Comparison of ENCODE assay signal across 10 cellular contexts in the genomic region with DNA sequence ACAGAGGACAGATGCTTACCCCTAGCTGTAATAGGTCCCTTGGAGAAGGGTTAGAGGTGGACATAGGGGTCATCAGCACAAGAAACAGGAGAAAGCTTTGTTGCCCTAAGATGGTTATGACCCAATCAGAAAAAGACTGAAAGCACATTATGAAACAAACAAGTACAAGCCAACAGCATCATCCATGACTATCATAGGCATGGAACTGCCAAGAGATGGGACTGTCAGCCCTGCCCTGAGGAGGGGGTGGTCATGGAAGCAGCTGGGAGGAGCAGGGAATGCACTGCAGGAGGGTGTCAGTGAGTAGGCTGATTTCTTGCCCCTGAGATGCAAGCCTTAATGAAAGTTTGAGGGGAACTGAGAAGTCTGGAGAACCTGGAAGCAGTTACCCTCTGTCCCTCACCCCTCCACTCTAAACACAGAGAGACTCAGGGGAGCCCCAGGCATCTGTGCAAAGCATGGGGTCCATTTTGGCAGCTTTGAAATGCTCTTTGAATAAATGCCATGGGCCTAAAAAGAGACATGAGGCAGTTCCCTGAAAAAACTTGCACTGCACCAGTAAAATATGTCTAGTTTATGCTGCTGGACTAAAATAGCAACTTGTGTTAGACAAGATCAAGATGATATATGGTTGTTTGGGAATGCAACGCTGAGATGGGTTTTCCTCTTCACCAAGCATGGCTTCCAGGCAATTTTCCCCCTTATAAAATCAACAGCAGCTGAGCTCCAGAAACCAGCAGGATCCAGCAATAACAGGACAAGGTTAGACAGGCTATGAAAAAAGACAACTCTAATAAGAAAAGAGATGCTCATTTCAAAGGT.
DNase-seq lines count a peak whose midpoint lies in the region; ATAC-seq, FAIRE-seq and TF ChIP-seq lines count a peak whose summit lies in the region.
"Had no signal": no experiment of that assay in that cellular context is flagged by ENCODE, and none has a peak within 500 bp of the region (broad histone marks: within the 10 kb centered on the region; RNA-seq: fewer than 3 reads in every experiment).

No MANE protein-coding gene starts in this region.

- no peaks in the 10 kb centered on the region for H4K20me1 ChIP-seq in HepG2 (ENCODE audit: insufficient read depth, low read length)

- H3K4me2 ChIP-seq in HepG2 (ENCODE audit: low read depth, low read length), result no peak overlapping the region
- H3K4me2 ChIP-seq: GM23338 had no signal

- TF ChIP-seq POLR2A in HepG2 (IDR thresholded peaks at IDR 0.05; ENCODE audit: insufficient read depth in 1 of 2, low read depth in 2 of 2, low read length in 2 of 2) (no peak), right lobe of liver (IDR thresholded peaks at IDR 0.05) (no peak), gastroesophageal sphincter (IDR thresholded peaks at IDR 0.05) (no peak)

- no peaks in the 10 kb centered on the region for H3K79me2 ChIP-seq in HepG2 (ENCODE audit: insufficient read depth, low read length)

- H3K27ac ChIP-seq in HepG2 (ENCODE audit: extremely low read length, insufficient read depth, low read length), result peak overlapping the region; percentile 45
- H3K27ac ChIP-seq in right lobe of liver, result no peak overlapping the region
- H3K27ac ChIP-seq in gastroesophageal sphincter, result peak overlapping the region; percentile 85 to 94 (median 86)
- no peak overlapping the region for H3K27ac ChIP-seq in pancreas
- no peak overlapping the region for H3K27ac ChIP-seq in RWPE1

- no peak overlapping the region for H3K9ac ChIP-seq in HepG2 (ENCODE audit: insufficient read depth, low read depth, low read length)

- FAIRE-seq in HepG2 (lab: Jason Lieb, UNC) (no peak), pancreas (lab: Jason Lieb, UNC) (peak; percentile 5)

- ATAC-seq in HepG2 (no peak), right lobe of liver (no peak), gastroesophageal sphincter (peak; percentile 65), pancreas (no peak)
- ATAC-seq: GM23338 had no signal

- TF ChIP-seq CTCF in HepG2 (CRISPR knock-in tag; IDR thresholded peaks at IDR 0.05) (no peak), right lobe of liver (IDR thresholded peaks at IDR 0.05) (no peak), gastroesophageal sphincter (IDR thresholded peaks at IDR 0.05) (no peak), pancreas (IDR thresholded peaks at IDR 0.05) (no peak), RWPE1 (conservative IDR thresholded peaks at IDR 0.05; ENCODE audit: low read depth) (no peak)

- DNase-seq in HepG2 (ENCODE audit: low spot score) (no peak), right lobe of liver (no peak), pancreas (no peak), NCI-H345 treated with DMSO at 0.1 percent for 48 hours (lab: John Stamatoyannopoulos, UW; ENCODE audit: unreplicated experiment) (no peak), SIG-M5 (lab: John Stamatoyannopoulos, UW) (no peak), HUDEP-2 (lab: John Stamatoyannopoulos, UW; ENCODE audit: unreplicated experiment in 76 of 76) (no peak), RWPE1 (ENCODE audit: low spot score) (no peak)
- DNase-seq: Karpas-422 had no signal

- H3K36me3 ChIP-seq in HepG2 (replicated peaks in 1 of 2; ENCODE audit: control insufficient read depth in 1 of 2, insufficient read depth in 2 of 2, low read length in 2 of 2) (no peaks in the 10 kb centered on the region; a peak in 1 of 5 replicates), right lobe of liver (no peaks in the 10 kb centered on the region), gastroesophageal sphincter (no peaks in the 10 kb centered on the region), pancreas (no peaks in the 10 kb centered on the region)

- TF ChIP-seq EP300 in HepG2 (IDR thresholded peaks at IDR 0.05; ENCODE audit: low read depth in 2 of 2, low read length in 2 of 2) (no peak), HepG2 (CRISPR knock-in tag; IDR thresholded peaks at IDR 0.05; ENCODE audit: borderline replicate concordance) (no peak), gastroesophageal sphincter (IDR thresholded peaks at IDR 0.05) (no peak)

- in situ Hi-C loops in HepG2 (cut with HindIII; ENCODE audit: extremely low pct_ligation_motif_present, low pct_unique_long_range_greater_than_20kb), result no loop called here

- H3K9me3 ChIP-seq in HepG2 (ENCODE audit: low read length) (no peaks in the 10 kb centered on the region), right lobe of liver (no peaks in the 10 kb centered on the region), gastroesophageal sphincter (no peaks in the 10 kb centered on the region), pancreas (no peaks in the 10 kb centered on the region)

- H2AFZ ChIP-seq in HepG2 (ENCODE audit: low read length), result no peak overlapping the region
- H2AFZ ChIP-seq: GM23338 had no signal

- no peaks in the 10 kb centered on the region for H3K27me3 ChIP-seq in HepG2 (ENCODE audit: control insufficient read depth in 1 of 2, insufficient read depth in 2 of 2, low read length in 2 of 2)
- H3K27me3 ChIP-seq in right lobe of liver, result no peaks in the 10 kb centered on the region
- no peaks in the 10 kb centered on the region for H3K27me3 ChIP-seq in gastroesophageal sphincter
- no peaks in the 10 kb centered on the region for H3K27me3 ChIP-seq in pancreas

- TF ChIP-seq RAD21 in HepG2 (CRISPR knock-in tag; IDR thresholded peaks at IDR 0.05), result no peak

- BruUV-seq in HepG2 (replicated peaks; lab: Mats Ljungman, UMichigan), result no TSS peak

- intact Hi-C loops in HepG2 (cut with micrococcal nuclease; ENCODE audit: unreplicated experiment) (no loop called here), right lobe of liver (cut with DNase I) (no loop called here), pancreas (cut with DNase I) (no loop called here)

- H3K4me1 ChIP-seq in HepG2 (ENCODE audit: insufficient read depth, low read length) (peaks cover 46% of the 10 kb centered on the region), right lobe of liver (peaks cover 0 to 25% (median 8%) of the 10 kb centered on the region in 4 donors), gastroesophageal sphincter (peaks cover 59 to 76% (median 61%) of the 10 kb centered on the region in 3 donors), pancreas (peaks cover 17 to 26% (median 22%) of the 10 kb centered on the region in 3 donors)

- 96% methylated on average over 1 of the region's 1 CpG for WGBS in HepG2 (ENCODE audit: low lambda C conversion rate)
- 40% methylated on average over 1 of the region's 1 CpG for WGBS in right lobe of liver (ENCODE audit: insufficient coverage, low coverage, low lambda C conversion rate, missing lambda C conversion rate)
- WGBS in gastroesophageal sphincter (ENCODE audit: low coverage in 1 of 2), 2 donors, result 0 to 13% methylated on average over 1 of the region's 1 CpG
- 64 to 71% methylated on average over 1 of the region's 1 CpG for WGBS in pancreas, 2 donors

- POLR2A ChIA-PET in HepG2 (lab: Yijun Ruan, JAX), result interaction anchor here (1.6 kb wide), 2 partner anchors 9 to 16 kb away, joined by 3 to 5 read pairs; no protein-coding TSS in a partner anchor
- POLR2A ChIA-PET in RWPE1 (lab: Yijun Ruan, JAX; ENCODE audit: low non-redundant PET), result no interaction called here

- H3K4me3 ChIP-seq in HepG2 (replicated peaks in 1 of 3; ENCODE audit: insufficient read depth in 1 of 3, low read depth in 2 of 3, low read length in 3 of 3) (no peak overlapping the region), right lobe of liver (no peak overlapping the region), gastroesophageal sphincter (no peak overlapping the region), pancreas (no peak overlapping the region)
- H3K4me3 ChIP-seq: GM23338 had no signal

- CTCF ChIA-PET in HepG2 (lab: Yijun Ruan, JAX; ENCODE audit: low intra/inter-chr PET ratio, low total read pairs) (no interaction called here), RWPE1 (lab: Yijun Ruan, JAX) (no interaction called here)

TF ChIP-seq in HepG2, 621 proteins besides CTCF, POLR2A, EP300 and RAD21 (continues in another document):
- TF ChIP-seq, protein P1, sequence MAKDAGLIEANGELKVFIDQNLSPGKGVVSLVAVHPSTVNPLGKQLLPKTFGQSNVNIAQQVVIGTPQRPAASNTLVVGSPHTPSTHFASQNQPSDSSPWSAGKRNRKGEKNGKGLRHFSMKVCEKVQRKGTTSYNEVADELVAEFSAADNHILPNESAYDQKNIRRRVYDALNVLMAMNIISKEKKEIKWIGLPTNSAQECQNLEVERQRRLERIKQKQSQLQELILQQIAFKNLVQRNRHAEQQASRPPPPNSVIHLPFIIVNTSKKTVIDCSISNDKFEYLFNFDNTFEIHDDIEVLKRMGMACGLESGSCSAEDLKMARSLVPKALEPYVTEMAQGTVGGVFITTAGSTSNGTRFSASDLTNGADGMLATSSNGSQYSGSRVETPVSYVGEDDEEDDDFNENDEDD (CRISPR knock-in tag; IDR thresholded peaks at IDR 0.05; ENCODE audit: borderline replicate concordance), result no peak
- TF ChIP-seq ZSCAN25 (CRISPR knock-in tag; IDR thresholded peaks at IDR 0.05) (no peak), ZNF34 (CRISPR knock-in tag; IDR thresholded peaks at IDR 0.05; ENCODE audit: borderline replicate concordance) (no peak), TAF15 (IDR thresholded peaks at IDR 0.05; ENCODE audit: low read depth, low read length, poor library complexity, severe bottlenecking) (no peak)
- TF ChIP-seq, protein P2, sequence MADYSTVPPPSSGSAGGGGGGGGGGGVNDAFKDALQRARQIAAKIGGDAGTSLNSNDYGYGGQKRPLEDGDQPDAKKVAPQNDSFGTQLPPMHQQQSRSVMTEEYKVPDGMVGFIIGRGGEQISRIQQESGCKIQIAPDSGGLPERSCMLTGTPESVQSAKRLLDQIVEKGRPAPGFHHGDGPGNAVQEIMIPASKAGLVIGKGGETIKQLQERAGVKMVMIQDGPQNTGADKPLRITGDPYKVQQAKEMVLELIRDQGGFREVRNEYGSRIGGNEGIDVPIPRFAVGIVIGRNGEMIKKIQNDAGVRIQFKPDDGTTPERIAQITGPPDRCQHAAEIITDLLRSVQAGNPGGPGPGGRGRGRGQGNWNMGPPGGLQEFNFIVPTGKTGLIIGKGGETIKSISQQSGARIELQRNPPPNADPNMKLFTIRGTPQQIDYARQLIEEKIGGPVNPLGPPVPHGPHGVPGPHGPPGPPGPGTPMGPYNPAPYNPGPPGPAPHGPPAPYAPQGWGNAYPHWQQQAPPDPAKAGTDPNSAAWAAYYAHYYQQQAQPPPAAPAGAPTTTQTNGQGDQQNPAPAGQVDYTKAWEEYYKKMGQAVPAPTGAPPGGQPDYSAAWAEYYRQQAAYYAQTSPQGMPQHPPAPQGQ (CRISPR knock-in tag; IDR thresholded peaks at IDR 0.05; ENCODE audit: borderline replicate concordance), result no peak

Comparison
In these comparisons a context has a peak if more than half of its experiments do, and no peak if none do; other contexts are left out.
1. H3K27ac ChIP-seq: peak in HepG2 (single experiment) and gastroesophageal sphincter (4 of 4); none in right lobe of liver (0 of 3), pancreas (0 of 4) and RWPE1 (single experiment).